30 cellular contexts compared by ENCODE assay signal in genomic region chr10:73836427-73836826, GRCh38. TPM values are rescaled to one million over a fixed set of nuclear protein-coding genes. Genes with fewer than 3 reads are reported as not detected.
DNase-seq lines count a peak whose midpoint lies in the region; ATAC-seq and TF ChIP-seq lines count a peak whose summit lies in the region.
"Had no signal": no experiment of that assay in that cellular context is flagged by ENCODE, and none has a peak within 500 bp of the region (broad histone marks: within the 10 kb centered on the region; RNA-seq: fewer than 3 reads in every experiment).

No MANE protein-coding gene starts in this region.

- H3K4me1 ChIP-seq in fibroblast of lung (ENCODE audit: control insufficient read depth, extremely low read depth, insufficient read depth, low read length), result peaks cover 16% of the 10 kb centered on the region
- H3K4me1 ChIP-seq in sigmoid colon, result peaks cover 0 to 16% (median 12%) of the 10 kb centered on the region in 4 donors
- H3K4me1 ChIP-seq: body of pancreas, gastrocnemius medialis, testis, uterus had no signal

- H3K36me3 ChIP-seq in fibroblast of lung (ENCODE audit: control insufficient read depth, insufficient read depth, low read length), result peaks cover 8% of the 10 kb centered on the region
- peaks cover 34 to 94% (median 66%) of the 10 kb centered on the region in 4 donors for H3K36me3 ChIP-seq in sigmoid colon
- H3K36me3 ChIP-seq: neural progenitor cell, uterus had no signal

- H3K79me2 ChIP-seq in fibroblast of lung (ENCODE audit: control insufficient read depth, insufficient read depth, low read length), result no peaks in the 10 kb centered on the region
- H3K79me2 ChIP-seq: hepatocyte had no signal

- H3K9me3 ChIP-seq in AG04450 (ENCODE audit: control insufficient read depth, insufficient read depth, low read length), result no peaks in the 10 kb centered on the region
- H3K9me3 ChIP-seq in fibroblast of lung (ENCODE audit: control insufficient read depth, insufficient read depth, low read depth, low read length), result no peaks in the 10 kb centered on the region
- H3K9me3 ChIP-seq in sigmoid colon, result no peaks in the 10 kb centered on the region
- H3K9me3 ChIP-seq: A549, body of pancreas, gastrocnemius medialis, SK-N-SH, testis, uterus had no signal

- H3K27ac ChIP-seq in AG04450 (ENCODE audit: low read depth, low read length) (peak overlapping the region; percentile 81), VCaP (peak overlapping the region; percentile 20; the same call in 1 of the 2 replicates), fibroblast of lung (ENCODE audit: insufficient read depth, low read length) (peak overlapping the region; percentile 1), sigmoid colon (peak overlapping the region; percentile 52 to 67 (median 58))
- H3K27ac ChIP-seq: A549, body of pancreas, gastrocnemius medialis, hepatocyte, KMS-11, neural progenitor cell, uterus had no signal

- H3K9ac ChIP-seq in fibroblast of lung (ENCODE audit: insufficient read depth, low read length), result no peak overlapping the region
- H3K9ac ChIP-seq: KMS-11, neural progenitor cell, SK-N-SH had no signal

- no peaks in the 10 kb centered on the region for H3K27me3 ChIP-seq in AG04450 (ENCODE audit: control insufficient read depth, insufficient read depth, low read length)
- H3K27me3 ChIP-seq in fibroblast of lung (ENCODE audit: control insufficient read depth, insufficient read depth, low read length), result no peaks in the 10 kb centered on the region
- H3K27me3 ChIP-seq in sigmoid colon, result no peaks in the 10 kb centered on the region
- H3K27me3 ChIP-seq: body of pancreas, gastrocnemius medialis, hepatocyte, neural progenitor cell, testis, uterus had no signal

- DNase-seq in AG04450 (ENCODE audit: low read depth, low spot score) (no peak), fibroblast of lung (ENCODE audit: low read depth in 2 of 2) (no peak), sigmoid colon (no peak), T1000 (lab: John Stamatoyannopoulos, UW) (no peak)
- DNase-seq in activated naive CD4-positive, alpha-beta T cell treated with anti-CD3 and anti-CD28 coated beads, Interleukin-2, amount 50 U/mL, for 72 hours (ENCODE audit: low spot score in 2 of 2), result no peak
- DNase-seq: activated CD4-positive, alpha-beta T cell treated with anti-CD3 and anti-CD28 coated beads for 48 hours; activated gamma-delta T cell treated with Interleukin-2 at 50 U/mL for 16 hours; activated naive CD8-positive, alpha-beta T cell treated with anti-CD3 and anti-CD28 coated beads, Interleukin-2, amount 50 U/mL, for 24 hours; activated T-cell treated with anti-CD3 and anti-CD28 coated beads, Interleukin-2, amount 50 U/mL, for 1 hour; body of pancreas; erythroblast; gastrocnemius medialis; left cardiac atrium; NCI-H1436; NCI-H446; SK-N-SH; stimulated activated CD4-positive, alpha-beta T cell treated with anti-CD3 and anti-CD28 coated beads, Interleukin-4, amount 100 ng/mL, for 4 hours; stimulated activated naive B cell treated with anti-CD40 and anti-IgM and Interleukin-4, amounts not matched to agents 10 μg/mL and 1 μg/mL and 100 μg/mL, for 72 hours; T-helper 2 cell; testis; uterus had no signal

- no peaks in the 10 kb centered on the region for H4K20me1 ChIP-seq in fibroblast of lung (ENCODE audit: control insufficient read depth, extremely low read depth, insufficient read depth, low read length)

- no peak for TF ChIP-seq EP300 in sigmoid colon (IDR thresholded peaks at IDR 0.05)

- H3K4me3 ChIP-seq in AG04450 (ENCODE audit: low read depth, low read length), result no peak overlapping the region
- H3K4me3 ChIP-seq in fibroblast of lung (replicated peaks in 1 of 4; ENCODE audit: control extremely low read depth in 1 of 4, insufficient read depth in 1 of 4, low read depth in 3 of 4, low read length in 4 of 4), result no peak overlapping the region
- H3K4me3 ChIP-seq in sigmoid colon, result no peak overlapping the region
- H3K4me3 ChIP-seq: A549, body of pancreas, gastrocnemius medialis, hepatocyte, neural progenitor cell, testis, uterus had no signal

- WGBS in sigmoid colon, 2 donors, result 95 to 96% methylated on average over 8 of the region's 8 CpGs

- H2AFZ ChIP-seq in fibroblast of lung (ENCODE audit: low read length), result no peak overlapping the region
- H2AFZ ChIP-seq: hepatocyte, neural progenitor cell had no signal

- H3K36me3 Mint-ChIP-seq in activated naive CD4-positive, alpha-beta T cell treated with anti-CD3 and anti-CD28 coated beads, Interleukin-2, amount 50 U/mL, for 72 hours, result no peaks in the 10 kb centered on the region

- POLR2A ChIA-PET in AG04450 (lab: Yijun Ruan, JAX), result interaction anchor here (0.6 kb wide), 1 partner anchor 178 kb away, joined by 5 read pairs; no protein-coding TSS in a partner anchor

- no peak overlapping the region for H3K4me2 ChIP-seq in fibroblast of lung (ENCODE audit: extremely low read depth, insufficient read depth, low read length)
- H3K4me2 ChIP-seq: A549, hepatocyte, KMS-11, neural progenitor cell, SK-N-SH had no signal

- TF ChIP-seq POLR2A in sigmoid colon (IDR thresholded peaks at IDR 0.05), result no peak

- intact Hi-C loops in sigmoid colon (cut with DNase I), result no loop called here

- ATAC-seq in HG03521 (IDR thresholded peaks at IDR 0.05; ENCODE audit: unreplicated experiment) (no peak), HG03175 (IDR thresholded peaks at IDR 0.05; ENCODE audit: unreplicated experiment) (no peak)
- no peak for ATAC-seq in activated naive CD4-positive, alpha-beta T cell treated with anti-CD3 and anti-CD28 coated beads, Interleukin-2, amount 50 U/mL, for 72 hours
- ATAC-seq: A549; activated naive CD8-positive, alpha-beta T cell treated with anti-CD3 and anti-CD28 coated beads, Interleukin-2, amount 50 U/mL, for 24 hours; body of pancreas; gastrocnemius medialis; HCT116; stimulated activated naive B cell treated with anti-CD40 and anti-IgM and Interleukin-4, amounts not matched to agents 10 μg/mL and 1 μg/mL and 100 μg/mL, for 72 hours had no signal

- H3K27ac Mint-ChIP-seq in activated naive CD4-positive, alpha-beta T cell treated with anti-CD3 and anti-CD28 coated beads, Interleukin-2, amount 50 U/mL, for 72 hours, result peak overlapping the region in 1 of 2 donors; percentile 1
- H3K27ac Mint-ChIP-seq: activated naive CD8-positive, alpha-beta T cell treated with anti-CD3 and anti-CD28 coated beads, Interleukin-2, amount 50 U/mL, for 24 hours; memory B cell; stimulated activated naive B cell treated with anti-CD40 and anti-IgM and Interleukin-4, amounts not matched to agents 10 μg/mL and 1 μg/mL and 100 μg/mL, for 72 hours had no signal

- no peak for TF ChIP-seq CTCF in AG04450 (IDR thresholded peaks at IDR 0.05; ENCODE audit: low read depth, low read length)
- no peak for TF ChIP-seq CTCF in VCaP (conservative IDR thresholded peaks at IDR 0.05)
- no peak for TF ChIP-seq CTCF in fibroblast of lung (conservative IDR thresholded peaks at IDR 0.05 in 1 of 2, IDR thresholded peaks at IDR 0.05 in 1 of 2; ENCODE audit: low read depth in 1 of 2, low read length in 2 of 2)
- TF ChIP-seq CTCF in sigmoid colon (IDR thresholded peaks at IDR 0.05), result no peak

- no peaks in the 10 kb centered on the region for H3K9me3 Mint-ChIP-seq in activated naive CD4-positive, alpha-beta T cell treated with anti-CD3 and anti-CD28 coated beads, Interleukin-2, amount 50 U/mL, for 72 hours
- H3K9me3 Mint-ChIP-seq: activated naive CD8-positive, alpha-beta T cell treated with anti-CD3 and anti-CD28 coated beads, Interleukin-2, amount 50 U/mL, for 24 hours; memory B cell; neural progenitor cell; stimulated activated naive B cell treated with anti-CD40 and anti-IgM and Interleukin-4, amounts not matched to agents 10 μg/mL and 1 μg/mL and 100 μg/mL, for 72 hours had no signal

- CTCF ChIA-PET in AG04450 (lab: Charles Lee), result interaction anchor here (1.1 to 2.3 kb wide), 3 partner anchors 12 to 37 kb away, joined by 3 to 8 read pairs (median 6); no protein-coding TSS in a partner anchor

RNA-seq across cellular contexts. Expression of gene NDST2, which starts 25.0 kb away (rescaled TPM):
- polyA plus RNA-seq in AG04450 (2011; rRNA removed), result 11.4 and 13.2 TPM in 2 replicates
- 15.7 and 16.1 TPM in 2 replicates for polyA minus RNA-seq in AG04450 (2011; rRNA and poly(A)+ RNA removed)
- total RNA-seq in fibroblast of lung, result 10.5 and 12.6 TPM in 2 replicates
- 15.2 and 17.9 TPM in 2 replicates for polyA plus RNA-seq in fibroblast of lung
- 15.3 and 17.8 TPM in 2 replicates for polyA plus RNA-seq in fibroblast of lung (2012)
- polyA minus RNA-seq in fibroblast of lung (ENCODE audit: low replicate concordance), result 16.0 and 38.4 TPM in 2 replicates
- 10 to 100 TPM; 23.9 to 56.2 (median 28.3) TPM for total RNA-seq in sigmoid colon
- polyA plus RNA-seq in sigmoid colon, result 10 to 100 TPM in 2 of 3 donors, 1 to 10 TPM in 1; 3.9 to 21.0 (median 17.0) TPM
- total RNA-seq in activated naive CD4-positive, alpha-beta T cell treated with anti-CD3 and anti-CD28 coated beads, Interleukin-2, amount 50 U/mL, for 72 hours, result 10 to 100 TPM; 66.1 to 76.9 TPM

RNA-seq across cellular contexts. Expression of gene CAMK2G, which starts 37.9 kb away (rescaled TPM):
- polyA plus RNA-seq in AG04450 (2011; rRNA removed), result 22.3 and 23.7 TPM in 2 replicates
- 28.5 and 28.7 TPM in 2 replicates for polyA minus RNA-seq in AG04450 (2011; rRNA and poly(A)+ RNA removed)
- 19.8 and 25.9 TPM in 2 replicates for total RNA-seq in fibroblast of lung
- 26.6 and 32.2 TPM in 2 replicates for polyA plus RNA-seq in fibroblast of lung
- 18.0 and 23.2 TPM in 2 replicates for polyA plus RNA-seq in fibroblast of lung (2012)
- polyA minus RNA-seq in fibroblast of lung (ENCODE audit: low replicate concordance), result 27.2 and 39.5 TPM in 2 replicates
- total RNA-seq in sigmoid colon, result 100 to 1,000 TPM; 153 to 221 (median 209) TPM
- 10 to 100 TPM; 14.4 to 34.8 (median 17.6) TPM for polyA plus RNA-seq in sigmoid colon
- 10 to 100 TPM; 26.2 to 39.7 TPM for total RNA-seq in activated naive CD4-positive, alpha-beta T cell treated with anti-CD3 and anti-CD28 coated beads, Interleukin-2, amount 50 U/mL, for 72 hours

RNA-seq across cellular contexts. Expression of gene ZSWIM8, which starts 51.0 kb away (rescaled TPM):
- polyA plus RNA-seq in AG04450 (2011; rRNA removed), result 44.2 and 58.3 TPM in 2 replicates
- polyA minus RNA-seq in AG04450 (2011; rRNA and poly(A)+ RNA removed), result 85.9 and 106 TPM in 2 replicates
- total RNA-seq in fibroblast of lung, result 47.0 and 60.9 TPM in 2 replicates
- 37.9 and 53.3 TPM in 2 replicates for polyA plus RNA-seq in fibroblast of lung
- polyA plus RNA-seq in fibroblast of lung (2012), result 52.0 and 60.9 TPM in 2 replicates
- polyA minus RNA-seq in fibroblast of lung (ENCODE audit: low replicate concordance), result 166 and 290 TPM in 2 replicates
- 100 to 1,000 TPM in 1 of 4 donors, 10 to 100 TPM in 3; 42.5 to 138 (median 71.9) TPM for total RNA-seq in sigmoid colon
- 10 to 100 TPM; 34.8 to 64.8 (median 40.2) TPM for polyA plus RNA-seq in sigmoid colon
- total RNA-seq in activated naive CD4-positive, alpha-beta T cell treated with anti-CD3 and anti-CD28 coated beads, Interleukin-2, amount 50 U/mL, for 72 hours, result 100 to 1,000 TPM in 1 of 2 donors, 10 to 100 TPM in 1; 56.7 to 118 TPM

RNA-seq across cellular contexts. Expression of gene CHCHD1, which starts 54.6 kb away (rescaled TPM):
- 31.2 and 45.4 TPM in 2 replicates for polyA plus RNA-seq in AG04450 (2011; rRNA removed)
- polyA minus RNA-seq in AG04450 (2011; rRNA and poly(A)+ RNA removed), result 4.0 and 5.2 TPM in 2 replicates
- 16.2 and 21.3 TPM in 2 replicates for total RNA-seq in fibroblast of lung
- polyA plus RNA-seq in fibroblast of lung, result 31.0 and 35.8 TPM in 2 replicates
- polyA plus RNA-seq in fibroblast of lung (2012), result 58.3 and 68.8 TPM in 2 replicates
- polyA minus RNA-seq in fibroblast of lung (ENCODE audit: low replicate concordance), result 1.6 and 6.2 TPM in 2 replicates
- total RNA-seq in sigmoid colon, result 10 to 100 TPM; 28.1 to 36.6 (median 34.5) TPM
- polyA plus RNA-seq in sigmoid colon, result 100 to 1,000 TPM in 1 of 3 donors, 10 to 100 TPM in 2; 76.9 to 134 (median 93.7) TPM
- 10 to 100 TPM; 26.7 to 28.7 TPM for total RNA-seq in activated naive CD4-positive, alpha-beta T cell treated with anti-CD3 and anti-CD28 coated beads, Interleukin-2, amount 50 U/mL, for 72 hours

Comparison
In these comparisons a context has a peak if more than half of its experiments do, and no peak if none do; other contexts are left out.
1. H3K27ac ChIP-seq: peak in every context shown above with its lines; median percentile 81 in AG04450; 58 in sigmoid colon; 20 in VCaP; 1 in fibroblast of lung.